ENCODE assay signal across 1 cellular context in the genomic region with DNA sequence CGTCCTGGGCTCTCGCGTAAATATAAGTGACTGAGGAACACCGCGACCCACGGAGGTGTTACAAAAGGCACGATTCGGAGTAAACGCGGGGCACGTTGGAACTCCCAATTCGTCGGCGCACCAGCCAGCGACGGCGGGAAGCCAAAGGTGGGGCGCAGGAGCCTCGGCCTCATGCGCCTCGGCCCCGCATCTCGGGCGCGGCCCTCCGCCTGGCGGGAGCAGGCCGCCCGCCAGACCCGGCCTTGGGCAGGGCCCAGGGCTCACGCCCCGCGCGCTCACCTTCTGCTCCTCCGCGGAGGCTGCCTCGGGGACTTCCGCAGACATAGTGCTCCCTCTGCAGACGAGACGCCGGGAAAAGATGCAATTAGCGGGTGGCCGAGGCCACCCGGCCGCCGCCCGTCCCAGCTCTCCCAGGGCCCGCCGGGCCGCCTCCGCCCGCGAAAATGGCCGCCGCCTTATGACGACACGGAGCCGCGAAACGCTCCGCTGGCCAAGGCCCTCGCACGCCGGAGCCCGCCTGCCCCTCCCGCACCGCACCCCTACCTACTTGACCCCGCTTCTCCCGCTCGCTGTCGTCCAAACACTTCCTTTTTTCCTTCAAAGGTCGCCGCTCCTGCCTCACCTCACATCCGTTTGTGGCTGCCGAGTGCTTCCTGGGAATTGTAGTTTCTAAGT.
TF ChIP-seq lines count a peak whose summit lies in the region.

A gene with protein sequence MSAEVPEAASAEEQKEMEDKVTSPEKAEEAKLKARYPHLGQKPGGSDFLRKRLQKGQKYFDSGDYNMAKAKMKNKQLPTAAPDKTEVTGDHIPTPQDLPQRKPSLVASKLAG (minus strand): TSS at position 462 of the 675 bp plus-strand sequence. CDS start 138 bp downstream, at position 324.

TF ChIP-seq in HepG2, 621 proteins besides CTCF, POLR2A, EP300 and RAD21 (continued from another document and continues in another):
- TF ChIP-seq FOXP4 (CRISPR knock-in tag; IDR thresholded peaks at IDR 0.05) (peak; percentile 79), ATF7-NPFF (CRISPR knock-in tag; IDR thresholded peaks at IDR 0.05; ENCODE audit: low read depth) (peak; percentile 97), PAF1 (CRISPR knock-in tag; IDR thresholded peaks at IDR 0.05) (no peak), SYNCRIP (IDR thresholded peaks at IDR 0.05; ENCODE audit: insufficient read depth, low read depth, low read length) (no peak), JUN (CRISPR knock-in tag; IDR thresholded peaks at IDR 0.05) (no peak), RFX5 (IDR thresholded peaks at IDR 0.05; ENCODE audit: low read depth, low read length) (0 out of 2 replicates have a peak, but pooled peaks have one; percentile 10), MIXL1 (CRISPR knock-in tag; IDR thresholded peaks at IDR 0.05) (no peak), ZNF260 (CRISPR knock-in tag; IDR thresholded peaks at IDR 0.05; ENCODE audit: borderline replicate concordance, low read depth) (no peak), BORCS8-MEF2B (CRISPR knock-in tag; IDR thresholded peaks at IDR 0.05) (peak; percentile 95; the same call in 1 of the 2 replicates), XBP1 (CRISPR knock-in tag; IDR thresholded peaks at IDR 0.05) (peak; percentile 70; the same call in 1 of the 2 replicates), RARG (CRISPR knock-in tag; IDR thresholded peaks at IDR 0.05; ENCODE audit: low read depth) (no peak), RNF219 (CRISPR knock-in tag; IDR thresholded peaks at IDR 0.05) (no peak), ZNF513 (CRISPR knock-in tag; conservative IDR thresholded peaks at IDR 0.05) (0 out of 2 replicates have a peak, but pooled peaks have one; percentile 40), SKI (IDR thresholded peaks at IDR 0.05; ENCODE audit: partially characterized antibody) (peak; percentile 63), KDM3A (CRISPR knock-in tag; IDR thresholded peaks at IDR 0.05; ENCODE audit: low read depth) (no peak), PRDM15 (CRISPR knock-in tag; IDR thresholded peaks at IDR 0.05) (peak; percentile 61), NCOA1 (CRISPR knock-in tag; IDR thresholded peaks at IDR 0.05) (0 out of 2 replicates have a peak, but pooled peaks have one; percentile 55), RFXANK (CRISPR knock-in tag; IDR thresholded peaks at IDR 0.05) (no peak), CHCHD3 (CRISPR knock-in tag; IDR thresholded peaks at IDR 0.05) (peak; percentile 93; the same call in 1 of the 2 replicates), ZNF609 (CRISPR knock-in tag; IDR thresholded peaks at IDR 0.05; ENCODE audit: borderline replicate concordance) (no peak), ZSCAN31 (CRISPR knock-in tag; IDR thresholded peaks at IDR 0.05; ENCODE audit: low read depth) (peak; percentile 91), ZNF790 (CRISPR knock-in tag; IDR thresholded peaks at IDR 0.05; ENCODE audit: borderline replicate concordance) (peak; percentile 79; the same call in 1 of the 2 replicates)
- TF ChIP-seq, protein P1, sequence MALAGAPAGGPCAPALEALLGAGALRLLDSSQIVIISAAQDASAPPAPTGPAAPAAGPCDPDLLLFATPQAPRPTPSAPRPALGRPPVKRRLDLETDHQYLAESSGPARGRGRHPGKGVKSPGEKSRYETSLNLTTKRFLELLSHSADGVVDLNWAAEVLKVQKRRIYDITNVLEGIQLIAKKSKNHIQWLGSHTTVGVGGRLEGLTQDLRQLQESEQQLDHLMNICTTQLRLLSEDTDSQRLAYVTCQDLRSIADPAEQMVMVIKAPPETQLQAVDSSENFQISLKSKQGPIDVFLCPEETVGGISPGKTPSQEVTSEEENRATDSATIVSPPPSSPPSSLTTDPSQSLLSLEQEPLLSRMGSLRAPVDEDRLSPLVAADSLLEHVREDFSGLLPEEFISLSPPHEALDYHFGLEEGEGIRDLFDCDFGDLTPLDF (CRISPR knock-in tag; IDR thresholded peaks at IDR 0.05) = peak; percentile 98
- TF ChIP-seq, protein P2, sequence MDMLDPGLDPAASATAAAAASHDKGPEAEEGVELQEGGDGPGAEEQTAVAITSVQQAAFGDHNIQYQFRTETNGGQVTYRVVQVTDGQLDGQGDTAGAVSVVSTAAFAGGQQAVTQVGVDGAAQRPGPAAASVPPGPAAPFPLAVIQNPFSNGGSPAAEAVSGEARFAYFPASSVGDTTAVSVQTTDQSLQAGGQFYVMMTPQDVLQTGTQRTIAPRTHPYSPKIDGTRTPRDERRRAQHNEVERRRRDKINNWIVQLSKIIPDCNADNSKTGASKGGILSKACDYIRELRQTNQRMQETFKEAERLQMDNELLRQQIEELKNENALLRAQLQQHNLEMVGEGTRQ (IDR thresholded peaks at IDR 0.05; ENCODE audit: low read depth, low read length) = no peak
- TF ChIP-seq, protein P2 (CRISPR knock-in tag; IDR thresholded peaks at IDR 0.05; ENCODE audit: borderline replicate concordance) = no peak; the same call in 1 of the 2 replicates
- TF ChIP-seq, protein P3, sequence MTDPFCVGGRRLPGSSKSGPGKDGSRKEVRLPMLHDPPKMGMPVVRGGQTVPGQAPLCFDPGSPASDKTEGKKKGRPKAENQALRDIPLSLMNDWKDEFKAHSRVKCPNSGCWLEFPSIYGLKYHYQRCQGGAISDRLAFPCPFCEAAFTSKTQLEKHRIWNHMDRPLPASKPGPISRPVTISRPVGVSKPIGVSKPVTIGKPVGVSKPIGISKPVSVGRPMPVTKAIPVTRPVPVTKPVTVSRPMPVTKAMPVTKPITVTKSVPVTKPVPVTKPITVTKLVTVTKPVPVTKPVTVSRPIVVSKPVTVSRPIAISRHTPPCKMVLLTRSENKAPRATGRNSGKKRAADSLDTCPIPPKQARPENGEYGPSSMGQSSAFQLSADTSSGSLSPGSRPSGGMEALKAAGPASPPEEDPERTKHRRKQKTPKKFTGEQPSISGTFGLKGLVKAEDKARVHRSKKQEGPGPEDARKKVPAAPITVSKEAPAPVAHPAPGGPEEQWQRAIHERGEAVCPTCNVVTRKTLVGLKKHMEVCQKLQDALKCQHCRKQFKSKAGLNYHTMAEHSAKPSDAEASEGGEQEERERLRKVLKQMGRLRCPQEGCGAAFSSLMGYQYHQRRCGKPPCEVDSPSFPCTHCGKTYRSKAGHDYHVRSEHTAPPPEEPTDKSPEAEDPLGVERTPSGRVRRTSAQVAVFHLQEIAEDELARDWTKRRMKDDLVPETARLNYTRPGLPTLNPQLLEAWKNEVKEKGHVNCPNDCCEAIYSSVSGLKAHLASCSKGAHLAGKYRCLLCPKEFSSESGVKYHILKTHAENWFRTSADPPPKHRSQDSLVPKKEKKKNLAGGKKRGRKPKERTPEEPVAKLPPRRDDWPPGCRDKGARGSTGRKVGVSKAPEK (CRISPR knock-in tag; IDR thresholded peaks at IDR 0.05; ENCODE audit: borderline replicate concordance) = no peak
